In genomic region chr11:17526326-17526725, GRCh38 we compare ENCODE assay signal across 19 cellular contexts. TPM values are rescaled to one million over a fixed set of nuclear protein-coding genes. Genes with fewer than 3 reads are reported as not detected.
"Had no signal": no experiment of that assay in that cellular context is flagged by ENCODE, and none has a peak within 500 bp of the region (broad histone marks: within the 10 kb centered on the region; RNA-seq: fewer than 3 reads in every experiment).

No MANE protein-coding gene starts in this region.

- H3K36me3 Mint-ChIP-seq: naive thymus-derived CD4-positive, alpha-beta T cell had no signal

- H3K27ac Mint-ChIP-seq: nephron progenitor cell had no signal

- H3K27me3 Mint-ChIP-seq: naive thymus-derived CD4-positive, alpha-beta T cell had no signal

- DNase-seq: cortex of kidney; effector CD8-positive, alpha-beta T cell; foreskin melanocyte; heart left ventricle; mesenchymal stem cell; midbrain; naive thymus-derived CD4-positive, alpha-beta T cell; nephron progenitor cell; psoas muscle; retina; sigmoid colon; small intestine; stimulated activated CD4-positive, alpha-beta T cell treated with anti-CD3 and anti-CD28 coated beads, Interleukin-2, amount 100 ng/mL, for 48 hours; stimulated activated naive CD8-positive, alpha-beta T cell treated with anti-CD3 and anti-CD28 coated beads, Interleukin-15, Interleukin-2, amounts not matched to agents 100 U/mL and 50 U/mL, for 24 hours had no signal

- H3K4me1 Mint-ChIP-seq: naive thymus-derived CD4-positive, alpha-beta T cell had no signal

- H3K4me3 Mint-ChIP-seq: naive thymus-derived CD4-positive, alpha-beta T cell; nephron progenitor cell had no signal

- H3K9me3 Mint-ChIP-seq: naive thymus-derived CD4-positive, alpha-beta T cell; nephron progenitor cell had no signal

- ATAC-seq: heart left ventricle; left lobe of liver; naive thymus-derived CD4-positive, alpha-beta T cell; psoas muscle; stimulated activated naive CD8-positive, alpha-beta T cell treated with anti-CD3 and anti-CD28 coated beads, Interleukin-15, Interleukin-2, amounts not matched to agents 100 U/mL and 50 U/mL, for 24 hours had no signal

RNA-seq across cellular contexts. Expression of gene USH1C, which starts 17.9 kb away (rescaled TPM):
- total RNA-seq: naive thymus-derived CD4-positive, alpha-beta T cell; osteoblast; psoas muscle; tibial nerve had no signal
- polyA plus RNA-seq: naive thymus-derived CD4-positive, alpha-beta T cell had no signal

RNA-seq across cellular contexts. Expression of gene OTOG, which starts 20.7 kb away (rescaled TPM):
- total RNA-seq: heart left ventricle; left lobe of liver; lower leg skin; naive thymus-derived CD4-positive, alpha-beta T cell; osteoblast; psoas muscle; tibial nerve had no signal
- polyA plus RNA-seq: esophagus; heart left ventricle; naive thymus-derived CD4-positive, alpha-beta T cell; psoas muscle had no signal

RNA-seq across cellular contexts. Expression of gene ABCC8, which starts 49.7 kb away (rescaled TPM):
- total RNA-seq: osteoblast had no signal
- polyA plus RNA-seq: naive thymus-derived CD4-positive, alpha-beta T cell had no signal
